Comparison of ENCODE assay signal across 8 cellular contexts in the genomic region with DNA sequence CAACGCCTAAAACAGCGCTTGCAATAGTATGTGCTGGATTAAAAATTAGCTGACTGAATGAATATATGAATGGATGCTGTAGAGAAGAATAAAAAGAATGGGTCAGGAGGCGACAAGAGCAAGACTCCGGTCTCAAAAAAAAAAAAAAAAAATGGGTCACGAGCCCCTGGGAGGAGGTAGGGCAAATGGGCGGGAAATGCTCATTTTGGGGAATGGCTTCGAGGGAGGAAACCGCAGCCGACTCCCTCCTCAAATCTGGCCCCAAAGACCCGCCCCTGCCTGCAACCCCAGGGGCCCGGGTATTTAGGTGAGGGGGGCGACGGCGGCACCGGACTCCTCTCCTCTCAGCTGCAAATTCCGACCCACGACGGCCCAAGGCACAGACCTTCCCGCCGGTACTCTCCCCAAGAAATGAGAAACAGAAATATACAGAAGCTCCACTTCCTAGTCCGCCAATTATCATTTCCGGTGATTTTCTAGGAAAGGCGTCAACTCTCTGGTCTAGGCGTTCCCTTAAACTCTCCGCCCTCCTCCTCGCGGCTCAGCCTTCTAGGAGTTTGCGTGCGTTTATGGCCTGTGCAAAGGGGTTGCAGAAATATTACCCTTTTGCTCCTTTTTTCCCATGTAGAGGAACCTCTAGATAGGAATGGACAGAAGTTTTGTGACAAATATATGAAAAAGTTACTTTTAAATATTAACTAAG. TPM values are rescaled to one million over a fixed set of nuclear protein-coding genes. Genes with fewer than 3 reads are reported as not detected.
DNase-seq lines count a peak whose midpoint lies in the region; TF ChIP-seq lines count a peak whose summit lies in the region.

A gene (minus strand): TSS at position 133 of the 703 bp plus-strand sequence. CDS start 1,361 bp downstream, outside the sequence.

- H3K9me3 ChIP-seq in Peyer's patch, result no peaks in the 10 kb centered on the region
- no peaks in the 10 kb centered on the region for H3K9me3 ChIP-seq in spleen

- WGBS in spleen, 5 donors, result 8 to 9% (median 9%) methylated on average over 29 of the region's 29 CpGs

- no peak for TF ChIP-seq POLR2A in Peyer's patch (IDR thresholded peaks at IDR 0.05)
- no peak for TF ChIP-seq POLR2A in spleen (IDR thresholded peaks at IDR 0.05)

- TF ChIP-seq CTCF in Peyer's patch (IDR thresholded peaks at IDR 0.05) (no peak), cardiac fibroblast (IDR thresholded peaks at IDR 0.05; ENCODE audit: low read depth, low read length) (no peak), spleen (IDR thresholded peaks at IDR 0.05 in 8 of 11, conservative IDR thresholded peaks at IDR 0.05 in 3 of 11) (no peak), GM13977 (IDR thresholded peaks at IDR 0.05; ENCODE audit: extremely low read depth, insufficient read depth, missing control alignments) (no peak), GM10248 (IDR thresholded peaks at IDR 0.05; ENCODE audit: control extremely low read depth, extremely low read depth, low read depth, missing control alignments) (no peak)

- H3K4me3 ChIP-seq in Peyer's patch, result peak within 1 kb of the TSS; percentile 29 to 61 (median 52)
- H3K4me3 ChIP-seq in cardiac fibroblast (replicated peaks in 1 of 2; ENCODE audit: low read depth in 2 of 2, low read length in 2 of 2), result peak within 1 kb of the TSS; percentile 59
- H3K4me3 ChIP-seq in spleen, result peak within 1 kb of the TSS; percentile 18 to 72 (median 44)

- CTCF ChIA-PET in GM10248 (lab: Yijun Ruan, JAX), result interaction anchor here (1.2 kb wide), 1 partner anchor 11 kb away, joined by 3 read pairs; no protein-coding TSS in a partner anchor

- H3K36me3 ChIP-seq in Peyer's patch (no peaks in the 10 kb centered on the region), spleen (no peaks in the 10 kb centered on the region)

- POLR2A ChIA-PET in GM10248 (lab: Yijun Ruan, JAX), result no interaction called here

- in situ Hi-C loops in GM13977 (cut with MboI; ENCODE audit: low pct_unique_long_range_greater_than_20kb, low sequenced_read_pairs, unreplicated experiment), result loop anchor here (25.0 kb wide), 1 partner anchor 318 kb away; no protein-coding TSS in a partner anchor

- H3K4me1 ChIP-seq in Peyer's patch (no peaks in the 10 kb centered on the region), spleen (peaks cover 0 to 15% (median 3%) of the 10 kb centered on the region in 6 donors)

- H3K27ac ChIP-seq in Peyer's patch (peak within 1 kb of the TSS in 3 of 4 donors; percentile 20 to 48 (median 29)), spleen (peak within 1 kb of the TSS in 7 of 8 donors; percentile 30 to 72 (median 66))

- intact Hi-C loops in spleen (cut with DNase I; ENCODE audit: low total_unique reads), result no loop called here

- H3K27me3 ChIP-seq in Peyer's patch (no peaks in the 10 kb centered on the region), spleen (replicated peaks in 1 of 7) (peaks cover 0 to 49% (median 4%) of the 10 kb centered on the region in 7 donors)

- DNase-seq in activated CD4-positive, alpha-beta T cell treated with anti-CD3 and anti-CD28 coated beads for 4 hours, result peak; percentile 23 to 34
- no peak for DNase-seq in activated CD4-positive, alpha-beta T cell treated with anti-CD3 and anti-CD28 coated beads, Interleukin-2, amount 50 U/mL, for 4 hours
- DNase-seq in Peyer's patch (peak in 2 of 3 donors; percentile 53 to 68), cardiac fibroblast (ENCODE audit: low read depth in 2 of 2) (peak; percentile 77 to 80), iris pigment epithelial cell (ENCODE audit: low read depth) (peak; percentile 75), spleen (no peak), GM13977 (ENCODE audit: low spot score) (no peak), GM10248 (ENCODE audit: extremely low spot score) (no peak)

RNA-seq across cellular contexts. Expression of the gene that starts here (rescaled TPM):
- total RNA-seq in Peyer's patch, result 1 to 10 TPM in 3 of 4 donors, not detected in 1; 1.2 to 1.4 (median 1.3) TPM
- 1 to 10 TPM in 4 of 7 donors, under 1 TPM in 3; 0.51 to 2.4 (median 1.1) TPM for total RNA-seq in spleen
- under 1 TPM; 0.36 to 0.86 (median 0.63) TPM for polyA plus RNA-seq in spleen

Comparison
In these comparisons a context has a peak if more than half of its experiments do, and no peak if none do; other contexts are left out.
1. DNase-seq: peak in activated CD4-positive, alpha-beta T cell treated with anti-CD3 and anti-CD28 coated beads for 4 hours (2 of 2), Peyer's patch (2 of 3), cardiac fibroblast (2 of 2) and iris pigment epithelial cell (single experiment); none in activated CD4-positive, alpha-beta T cell treated with anti-CD3 and anti-CD28 coated beads, Interleukin-2, amount 50 U/mL, for 4 hours (0 of 2), spleen (single experiment), GM13977 (single experiment) and GM10248 (single experiment).
2. Peak in every context shown above with its lines, with median percentiles within 50 percentile points of each other: H3K4me3 ChIP-seq.